11 cellular contexts compared by ENCODE assay signal in the genomic region with DNA sequence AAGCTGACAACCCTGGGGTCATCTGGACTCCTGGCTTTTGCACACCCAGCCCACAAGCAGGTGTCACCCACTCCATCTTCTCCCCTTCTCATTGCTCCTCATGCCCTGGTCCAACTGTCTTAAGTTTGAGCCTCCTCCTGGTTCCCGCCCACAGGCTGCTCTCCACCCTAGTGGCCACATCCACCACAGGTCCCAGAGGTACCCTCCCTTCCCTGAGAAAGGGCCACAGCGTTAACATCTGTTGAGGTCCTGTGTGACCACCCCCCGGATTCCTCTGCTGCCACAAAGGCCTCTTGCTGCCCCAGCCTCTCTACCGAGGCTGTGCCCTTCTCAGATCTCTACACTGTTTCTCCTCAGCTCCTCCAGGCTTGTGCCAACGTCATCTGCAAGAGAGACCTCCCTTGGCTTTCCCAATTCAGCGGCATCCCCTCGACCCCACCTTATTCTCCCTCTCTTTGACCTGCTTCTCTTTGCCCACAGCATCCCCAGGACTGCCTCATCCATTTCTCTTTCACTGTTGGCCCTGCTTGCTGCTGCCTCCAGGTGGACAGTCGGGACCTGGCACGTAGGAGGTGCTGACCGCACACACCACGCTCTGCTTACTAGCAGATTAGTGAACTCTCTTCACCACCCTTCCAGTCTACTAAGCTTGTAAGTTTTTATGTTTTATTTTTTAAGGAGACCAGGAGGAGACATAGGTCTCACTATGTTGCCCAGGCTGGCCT. TPM values are rescaled to one million over a fixed set of nuclear protein-coding genes. Genes with fewer than 3 reads are reported as not detected.
A peak's percentile ranks its signal among the peaks of the same experiment; 100 is the strongest.
DNase-seq lines count a peak whose midpoint lies in the region; ATAC-seq and TF ChIP-seq lines count a peak whose summit lies in the region.
"Had no signal": no experiment of that assay in that cellular context is flagged by ENCODE, and none has a peak within 500 bp of the region (broad histone marks: within the 10 kb centered on the region; RNA-seq: fewer than 3 reads in every experiment).

No MANE protein-coding gene starts in this region.

- no peak overlapping the region for H3K4me3 ChIP-seq in foreskin fibroblast (ENCODE audit: low read depth in 1 of 2, low read length in 2 of 2)
- H3K4me3 ChIP-seq in psoas muscle: no peak overlapping the region
- no peak overlapping the region for H3K4me3 ChIP-seq in tibial nerve

- H3K36me3 ChIP-seq in psoas muscle (ENCODE audit: insufficient read depth in 1 of 2, low read depth in 1 of 2) (peaks cover 3 to 91% of the 10 kb centered on the region in 2 donors), tibial nerve (peaks cover 0 to 88% (median 7%) of the 10 kb centered on the region in 3 donors)

- H3K27ac ChIP-seq in psoas muscle (no peak overlapping the region), tibial nerve (no peak overlapping the region)

- H3K27ac Mint-ChIP-seq in stimulated activated naive CD8-positive, alpha-beta T cell treated with anti-CD3 and anti-CD28 coated beads, Interleukin-15, amount 100 ng/mL, for 72 hours: peak overlapping the region; percentile 28 to 36

- 82 to 85% (median 84%) methylated on average over 11 of the region's 11 CpGs for WGBS in psoas muscle, 3 donors
- WGBS in tibial nerve, 2 donors: 81 to 83% methylated on average over 11 of the region's 11 CpGs

- in situ Hi-C loops in SK-MEL-5 (cut with HindIII; ENCODE audit: low pct_unique_long_range_greater_than_20kb, low sequenced_read_pairs): no loop called here

- H3K4me1 ChIP-seq in psoas muscle: no peaks in the 10 kb centered on the region
- peaks cover 0 to 22% (median 0%) of the 10 kb centered on the region in 4 donors for H3K4me1 ChIP-seq in tibial nerve

- intact Hi-C loops in psoas muscle (cut with DNase I): no loop called here

- peaks cover 23% of the 10 kb centered on the region for H3K4me1 Mint-ChIP-seq in stimulated activated naive CD8-positive, alpha-beta T cell treated with anti-CD3 and anti-CD28 coated beads, Interleukin-15, amount 100 ng/mL, for 72 hours

- ATAC-seq in stimulated activated naive CD8-positive, alpha-beta T cell treated with anti-CD3 and anti-CD28 coated beads, Interleukin-15, amount 100 ng/mL, for 72 hours: peak; percentile 23
- no peak for ATAC-seq in stimulated activated naive CD8-positive, alpha-beta T cell treated with anti-CD3 and anti-CD28 coated beads, Interleukin-15, Interleukin-2, amounts not matched to agents 100 U/mL and 50 U/mL, for 24 hours
- no peak for ATAC-seq in psoas muscle
- ATAC-seq in GM18873 (IDR thresholded peaks at IDR 0.05; ENCODE audit: low FRiP score, unreplicated experiment): no peak

- no peak for TF ChIP-seq POLR2A in tibial nerve (IDR thresholded peaks at IDR 0.05)

- no peaks in the 10 kb centered on the region for H3K27me3 Mint-ChIP-seq in stimulated activated naive CD8-positive, alpha-beta T cell treated with anti-CD3 and anti-CD28 coated beads, Interleukin-15, amount 100 ng/mL, for 72 hours

- H3K27me3 ChIP-seq in psoas muscle (ENCODE audit: insufficient read depth in 3 of 3, low read length in 2 of 3) (no peaks in the 10 kb centered on the region), tibial nerve (no peaks in the 10 kb centered on the region)

- DNase-seq in stimulated activated naive CD8-positive, alpha-beta T cell treated with anti-CD3 and anti-CD28 coated beads, Interleukin-15, amount 100 ng/mL, for 72 hours: no peak
- no peak for DNase-seq in stimulated activated naive CD8-positive, alpha-beta T cell treated with anti-CD3 and anti-CD28 coated beads, Interleukin-15, Interleukin-2, amounts not matched to agents 100 U/mL and 50 U/mL, for 24 hours
- DNase-seq in SK-MEL-5 (ENCODE audit: low read depth, low spot score): peak; percentile 6
- peak; percentile 10 to 38 for DNase-seq in foreskin fibroblast
- no peak for DNase-seq in psoas muscle
- no peak for DNase-seq in NCI-H187 treated with DMSO at 0.1 percent for 48 hours (lab: John Stamatoyannopoulos, UW)
- no peak for DNase-seq in tibial nerve (ENCODE audit: low spot score in 2 of 2)
- DNase-seq: cerebellar nuclear complex, DMS79, NCI-H2227 treated with DMSO at 0.1 percent for 48 hours had no signal

- H3K4me3 Mint-ChIP-seq in stimulated activated naive CD8-positive, alpha-beta T cell treated with anti-CD3 and anti-CD28 coated beads, Interleukin-15, amount 100 ng/mL, for 72 hours: no peak overlapping the region

- no peak for TF ChIP-seq EP300 in tibial nerve (IDR thresholded peaks at IDR 0.05)

- TF ChIP-seq CTCF in foreskin fibroblast (IDR thresholded peaks at IDR 0.05; ENCODE audit: low read depth, low read length) (peak; percentile 28), psoas muscle (IDR thresholded peaks at IDR 0.05) (no peak), tibial nerve (IDR thresholded peaks at IDR 0.05) (no peak)

- H3K9me3 ChIP-seq in psoas muscle: no peaks in the 10 kb centered on the region
- no peaks in the 10 kb centered on the region for H3K9me3 ChIP-seq in tibial nerve

- H3K9me3 Mint-ChIP-seq in stimulated activated naive CD8-positive, alpha-beta T cell treated with anti-CD3 and anti-CD28 coated beads, Interleukin-15, amount 100 ng/mL, for 72 hours: no peaks in the 10 kb centered on the region

RNA-seq across cellular contexts. Expression of a gene that starts 33.3 kb away (rescaled TPM):
- 26.5 and 26.6 TPM in 2 replicates for total RNA-seq in SK-MEL-5 (2014; rRNA removed; shearing (Covaris generic))
- polyA plus RNA-seq in SK-MEL-5 (2015; cell fraction: cytosol; rRNA removed): 35.2 and 39.6 TPM in 2 replicates
- 178 and 203 TPM in 2 replicates for polyA plus RNA-seq in SK-MEL-5 (2015; cell fraction: nucleus; rRNA removed)
- 10 to 100 TPM; 41.3 to 53.3 (median 48.1) TPM for total RNA-seq in psoas muscle
- polyA plus RNA-seq in psoas muscle: 10 to 100 TPM; 31.8 to 45.3 (median 34.4) TPM
- 10 to 100 TPM; 50.8 to 95.1 (median 65.1) TPM for total RNA-seq in tibial nerve

RNA-seq across cellular contexts. Expression of a gene that starts 33.3 kb away (rescaled TPM):
- total RNA-seq in SK-MEL-5 (2014; rRNA removed; shearing (Covaris generic)): 30.6 and 33.5 TPM in 2 replicates
- 46.4 and 49.6 TPM in 2 replicates for polyA plus RNA-seq in SK-MEL-5 (2015; cell fraction: cytosol; rRNA removed)
- polyA plus RNA-seq in SK-MEL-5 (2015; cell fraction: nucleus; rRNA removed): 35.4 and 44.6 TPM in 2 replicates
- total RNA-seq in psoas muscle: 10 to 100 TPM; 13.7 to 22.6 (median 18.8) TPM
- 10 to 100 TPM; 22.8 to 74.1 (median 25.7) TPM for polyA plus RNA-seq in psoas muscle
- 10 to 100 TPM; 20.0 to 40.8 (median 24.6) TPM for total RNA-seq in tibial nerve

RNA-seq across cellular contexts. Expression of a gene that starts 59.0 kb away (rescaled TPM):
- 21.0 and 30.2 TPM in 2 replicates for total RNA-seq in SK-MEL-5 (2014; rRNA removed; shearing (Covaris generic))
- polyA plus RNA-seq in SK-MEL-5 (2015; cell fraction: cytosol; rRNA removed): 30.5 and 35.5 TPM in 2 replicates
- 32.5 and 47.5 TPM in 2 replicates for polyA plus RNA-seq in SK-MEL-5 (2015; cell fraction: nucleus; rRNA removed)
- 10 to 100 TPM; 61.4 to 77.9 (median 67.7) TPM for total RNA-seq in psoas muscle
- 10 to 100 TPM; 72.9 to 86.2 (median 83.1) TPM for polyA plus RNA-seq in psoas muscle
- 10 to 100 TPM; 38.0 to 90.0 (median 44.6) TPM for total RNA-seq in tibial nerve

Comparison
In these comparisons a context has a peak if more than half of its experiments do, and no peak if none do; other contexts are left out.
1. DNase-seq: peak in SK-MEL-5 (single experiment) and foreskin fibroblast (2 of 2); none in stimulated activated naive CD8-positive, alpha-beta T cell treated with anti-CD3 and anti-CD28 coated beads, Interleukin-15, amount 100 ng/mL, for 72 hours (0 of 2), stimulated activated naive CD8-positive, alpha-beta T cell treated with anti-CD3 and anti-CD28 coated beads, Interleukin-15, Interleukin-2, amounts not matched to agents 100 U/mL and 50 U/mL, for 24 hours (single experiment), psoas muscle (0 of 2), NCI-H187 treated with DMSO at 0.1 percent for 48 hours (single experiment) and tibial nerve (0 of 2).